24 cellular contexts compared by ENCODE assay signal in genomic region chr7:54069843-54070242, GRCh38.
"Had no signal": no experiment of that assay in that cellular context is flagged by ENCODE, and none has a peak within 500 bp of the region (broad histone marks: within the 10 kb centered on the region; RNA-seq: fewer than 3 reads in every experiment).

No MANE protein-coding gene starts in this region.

- DNase-seq: colonic mucosa; cortex of kidney; dermis blood vessel endothelial cell; dorsolateral prefrontal cortex; effector CD4-positive, alpha-beta T cell; effector CD8-positive, alpha-beta T cell; effector memory CD4-positive, alpha-beta T cell; effector memory CD8-positive, alpha-beta T cell; endodermal cell; erythroblast; esophagus squamous epithelium; foreskin fibroblast; foreskin keratinocyte; foreskin melanocyte; gastrocnemius medialis; glutamatergic neuron; head of caudate nucleus; heart left ventricle; heart right ventricle had no signal

- H3K36me3 ChIP-seq: colonic mucosa, esophagus muscularis mucosa, esophagus squamous epithelium, gastrocnemius medialis, gastroesophageal sphincter, heart left ventricle, heart right ventricle had no signal

- H3K27ac ChIP-seq: colonic mucosa, coronary artery, dorsolateral prefrontal cortex, epithelial cell of prostate, esophagus muscularis mucosa, esophagus squamous epithelium, foreskin keratinocyte, gastrocnemius medialis, gastroesophageal sphincter, heart left ventricle, heart right ventricle had no signal

- H3K27me3 ChIP-seq: colonic mucosa, dorsolateral prefrontal cortex, esophagus muscularis mucosa, esophagus squamous epithelium, foreskin keratinocyte, gastrocnemius medialis, gastroesophageal sphincter, heart left ventricle, heart right ventricle had no signal

- H3K4me1 ChIP-seq: colonic mucosa, esophagus muscularis mucosa, esophagus squamous epithelium, foreskin keratinocyte, gastrocnemius medialis, gastroesophageal sphincter, heart left ventricle, heart right ventricle had no signal

- H3K4me3 ChIP-seq: colonic mucosa, coronary artery, dorsolateral prefrontal cortex, esophagus muscularis mucosa, esophagus squamous epithelium, gastrocnemius medialis, gastroesophageal sphincter, heart left ventricle, heart right ventricle had no signal

- H3K9me3 ChIP-seq: colonic mucosa, esophagus muscularis mucosa, esophagus squamous epithelium, gastrocnemius medialis, gastroesophageal sphincter had no signal

- ATAC-seq: effector memory CD8-positive, alpha-beta T cell; esophagus mucosa; foreskin keratinocyte; gastrocnemius medialis; gastroesophageal sphincter; heart left ventricle; heart right ventricle had no signal
